Comparison of ENCODE assay signal across 11 cellular contexts in the genomic region with DNA sequence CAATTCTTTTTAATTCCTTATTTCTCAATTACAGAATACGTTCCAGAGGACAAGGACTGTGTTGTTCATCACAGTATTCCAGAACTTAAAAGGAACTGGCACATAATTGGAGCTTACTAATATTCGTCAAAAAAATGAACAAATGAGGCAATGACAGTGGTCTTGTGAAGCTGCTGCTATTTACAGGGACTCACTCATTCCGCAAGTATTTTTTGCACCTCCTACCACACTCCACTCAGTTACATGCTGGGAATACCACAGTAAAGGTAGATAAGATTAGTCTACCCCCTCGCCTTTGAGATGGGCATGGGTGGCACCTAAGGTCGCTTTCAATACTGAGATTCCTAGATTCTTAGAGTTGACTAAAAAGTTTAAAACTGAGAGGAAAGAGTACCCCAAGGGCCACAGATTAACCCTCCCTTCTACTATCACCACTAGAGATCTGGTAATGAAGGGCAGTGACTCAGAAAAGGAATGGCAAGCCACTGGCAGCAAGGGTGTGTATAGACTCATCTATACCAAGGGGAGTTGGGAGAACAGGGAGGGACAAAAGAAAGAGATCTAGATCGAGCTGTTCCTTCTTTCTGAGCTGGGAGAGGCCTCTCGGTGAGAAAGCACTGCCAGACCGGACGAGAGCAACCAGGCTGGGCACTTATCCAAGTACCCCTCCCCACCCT.
DNase-seq lines count a peak whose midpoint lies in the region; ATAC-seq and TF ChIP-seq lines count a peak whose summit lies in the region.
"Had no signal": no experiment of that assay in that cellular context is flagged by ENCODE, and none has a peak within 500 bp of the region (broad histone marks: within the 10 kb centered on the region; RNA-seq: fewer than 3 reads in every experiment).

No MANE protein-coding gene starts in this region.

- no peaks in the 10 kb centered on the region for H3K9me3 ChIP-seq in heart left ventricle
- no peaks in the 10 kb centered on the region for H3K9me3 ChIP-seq in mucosa of descending colon

- TF ChIP-seq POLR2A in heart left ventricle (IDR thresholded peaks at IDR 0.05): no peak

- H3K4me1 Mint-ChIP-seq in MCF 10A (ENCODE audit: insufficient read depth, unreplicated experiment) (peaks cover 49% of the 10 kb centered on the region), CD14-positive monocyte (no peaks in the 10 kb centered on the region)
- H3K4me1 Mint-ChIP-seq: activated CD4-positive, alpha-beta T cell treated with anti-CD3 and anti-CD28 coated beads, Interleukin-2, amount 10 ng/mL, durations not matched to agents 24 days and 14 days had no signal

- 59 to 68% (median 62%) methylated on average over 9 of the region's 9 CpGs for WGBS in heart left ventricle, 4 donors
- WGBS in urinary bladder: 66% methylated on average over 9 of the region's 9 CpGs

- no peak for TF ChIP-seq CTCF in heart left ventricle (IDR thresholded peaks at IDR 0.05)
- TF ChIP-seq CTCF in MCF 10A (IDR thresholded peaks at IDR 0.05; ENCODE audit: unreplicated experiment): no peak
- TF ChIP-seq CTCF in mucosa of descending colon (IDR thresholded peaks at IDR 0.05): no peak
- TF ChIP-seq CTCF in CD14-positive monocyte (IDR thresholded peaks at IDR 0.05): no peak

- ATAC-seq in heart left ventricle: no peak
- no peak for ATAC-seq in Right ventricle myocardium inferior
- peak; percentile 39 for ATAC-seq in mucosa of descending colon

- BruUV-seq in MCF 10A (replicated peaks; lab: Mats Ljungman, UMichigan): TSS peak; percentile 61

- no peaks in the 10 kb centered on the region for H3K27me3 ChIP-seq in heart left ventricle

- no peaks in the 10 kb centered on the region for H3K27me3 Mint-ChIP-seq in MCF 10A (ENCODE audit: insufficient read depth, unreplicated experiment)
- H3K27me3 Mint-ChIP-seq in CD14-positive monocyte (ENCODE audit: low read depth in 3 of 3): peaks cover 0 to 2% (median 0%) of the 10 kb centered on the region in 3 donors

- intact Hi-C loops in heart left ventricle (cut with DNase I) (loop anchor here in 3 of 10 donors (5.0 kb wide), 3 partner anchors 40 to 70 kb away; no protein-coding TSS in a partner anchor), Right ventricle myocardium inferior (cut with DNase I) (loop anchor here (5.0 kb wide), 1 partner anchor 60 kb away; no protein-coding TSS in a partner anchor), MCF 10A (cut with micrococcal nuclease) (loop anchor here (1.0 to 5.0 kb wide), 5 partner anchors 49 to 165 kb away; a partner anchor contains a TSS), mucosa of descending colon (cut with DNase I, micrococcal nuclease) (no loop called here), CD14-positive monocyte (cut with micrococcal nuclease) (no loop called here)

- POLR2A ChIA-PET in MCF 10A (lab: Yijun Ruan, JAX): interaction anchor here (1.1 to 3.3 kb wide), 13 partner anchors 10 to 194 kb away, joined by 3 to 18 read pairs (median 8); a partner anchor contains a TSS

- H3K36me3 Mint-ChIP-seq in MCF 10A (ENCODE audit: insufficient read depth, unreplicated experiment) (peaks cover 6% of the 10 kb centered on the region), CD14-positive monocyte (no peaks in the 10 kb centered on the region)

- DNase-seq in heart left ventricle: no peak
- no peak for DNase-seq in Right ventricle myocardium inferior (ENCODE audit: missing footprints)
- DNase-seq in MCF 10A (ENCODE audit: unreplicated experiment): peak; percentile 70
- DNase-seq in mucosa of descending colon: no peak
- no peak for DNase-seq in GOT3 (lab: John Stamatoyannopoulos, UW)
- no peak for DNase-seq in CD14-positive monocyte (ENCODE audit: low spot score)
- DNase-seq in NCI-H128 (lab: John Stamatoyannopoulos, UW; ENCODE audit: unreplicated experiment): no peak
- DNase-seq: 8988T; activated CD4-positive, alpha-beta T cell treated with anti-CD3 and anti-CD28 coated beads, Interleukin-2, amount 10 ng/mL, durations not matched to agents 24 days and 14 days; stimulated activated CD4-positive, alpha-beta T cell treated with anti-CD3 and anti-CD28 coated beads, Interleukin-12 subunit alpha, Interleukin-12 subunit beta, amount 100 ng/mL, for 4 hours had no signal

- H3K27ac ChIP-seq in heart left ventricle (peak overlapping the region; percentile 31 to 86 (median 72)), urinary bladder (ENCODE audit: low read depth) (peak overlapping the region; percentile 52)

- H3K9me3 Mint-ChIP-seq in MCF 10A (ENCODE audit: unreplicated experiment): no peaks in the 10 kb centered on the region
- peaks cover 0 to 1% (median 0%) of the 10 kb centered on the region in 7 donors for H3K9me3 Mint-ChIP-seq in CD14-positive monocyte
- H3K9me3 Mint-ChIP-seq: activated CD4-positive, alpha-beta T cell treated with anti-CD3 and anti-CD28 coated beads, Interleukin-2, amount 10 ng/mL, durations not matched to agents 24 days and 14 days had no signal

- peaks cover 0 to 2% (median 0%) of the 10 kb centered on the region in 9 donors for H3K36me3 ChIP-seq in heart left ventricle
- no peaks in the 10 kb centered on the region for H3K36me3 ChIP-seq in mucosa of descending colon (ENCODE audit: low read depth)
- no peaks in the 10 kb centered on the region for H3K36me3 ChIP-seq in urinary bladder (ENCODE audit: insufficient read depth)

- H3K4me3 ChIP-seq in heart left ventricle: no peak overlapping the region
- no peak overlapping the region for H3K4me3 ChIP-seq in mucosa of descending colon
- no peak overlapping the region for H3K4me3 ChIP-seq in urinary bladder (ENCODE audit: low read depth, low read length)

- H3K4me3 Mint-ChIP-seq in MCF 10A (ENCODE audit: unreplicated experiment) (peak overlapping the region; percentile 42), CD14-positive monocyte (no peak overlapping the region)
- H3K4me3 Mint-ChIP-seq: activated CD4-positive, alpha-beta T cell treated with anti-CD3 and anti-CD28 coated beads, Interleukin-2, amount 10 ng/mL, durations not matched to agents 24 days and 14 days had no signal

- H3K27ac Mint-ChIP-seq in MCF 10A (ENCODE audit: low read depth, unreplicated experiment): peak overlapping the region; percentile 81
- H3K27ac Mint-ChIP-seq in CD14-positive monocyte: no peak overlapping the region
- H3K27ac Mint-ChIP-seq: activated CD4-positive, alpha-beta T cell treated with anti-CD3 and anti-CD28 coated beads, Interleukin-2, amount 10 ng/mL, durations not matched to agents 24 days and 14 days had no signal

- CTCF ChIA-PET in MCF 10A (lab: Yijun Ruan, JAX): interaction anchor here (0.6 to 2.1 kb wide), 21 partner anchors 9 to 330 kb away, joined by 3 to 11 read pairs (median 4); a partner anchor contains a TSS

- H3K4me1 ChIP-seq in heart left ventricle (peaks cover 8 to 88% (median 41%) of the 10 kb centered on the region in 12 donors), mucosa of descending colon (ENCODE audit: low read depth) (no peaks in the 10 kb centered on the region), urinary bladder (ENCODE audit: insufficient read depth) (no peaks in the 10 kb centered on the region)

Comparison
In these comparisons a context has a peak if more than half of its experiments do, and no peak if none do; other contexts are left out.
1. intact Hi-C loops: an anchor here in Right ventricle myocardium inferior (5.0 kb wide) and MCF 10A (1.0 to 5.0 kb wide); none called in mucosa of descending colon and CD14-positive monocyte.